21 cellular contexts compared by ENCODE assay signal in the genomic region with DNA sequence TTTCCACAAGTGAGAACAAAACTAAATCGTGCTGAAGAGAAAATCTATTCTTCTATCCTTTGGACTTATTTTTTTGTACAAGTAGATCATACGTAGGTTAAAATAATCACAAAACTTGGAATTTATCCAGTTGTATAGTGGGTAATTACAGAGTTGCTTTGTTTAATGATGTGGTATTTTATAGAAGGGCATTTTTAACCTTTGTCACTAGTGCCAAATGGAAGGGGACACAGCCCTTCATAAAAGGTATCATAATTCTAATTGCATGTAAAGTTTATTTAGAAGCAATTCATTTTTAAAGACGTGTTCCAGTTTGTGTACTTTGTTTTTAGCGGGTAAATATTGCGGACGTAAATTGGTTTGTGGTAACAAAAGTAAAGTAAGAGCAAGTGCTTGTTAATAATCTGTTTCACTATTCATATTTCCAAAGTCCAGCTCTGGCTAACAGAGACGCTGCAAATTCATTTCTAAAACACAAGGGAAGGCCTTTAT.
DNase-seq lines count a peak whose midpoint lies in the region; ATAC-seq, FAIRE-seq and TF ChIP-seq lines count a peak whose summit lies in the region.
"Had no signal": no experiment of that assay in that cellular context is flagged by ENCODE, and none has a peak within 500 bp of the region (broad histone marks: within the 10 kb centered on the region; RNA-seq: fewer than 3 reads in every experiment).

No MANE protein-coding gene starts in this region.

- FAIRE-seq in D721Med (lab: Jason Lieb, UNC): peak; percentile 6
- FAIRE-seq: A204.1, HTR-8/SVneo had no signal

- no peak overlapping the region for H2AFZ ChIP-seq in hepatocyte
- H2AFZ ChIP-seq in PC-3 (ENCODE audit: low read length): no peak overlapping the region
- H2AFZ ChIP-seq: GM23248 had no signal

- CTCF ChIA-PET in PC-3 (lab: Charles Lee): no interaction called here

- H3K4me2 ChIP-seq in hepatocyte (peak overlapping the region; percentile 21), PC-3 (ENCODE audit: low read length) (no peak overlapping the region)
- H3K4me2 ChIP-seq: SK-N-SH had no signal

- ATAC-seq in HG02571 (IDR thresholded peaks at IDR 0.05; ENCODE audit: unreplicated experiment) (no peak), PC-3 (no peak)
- ATAC-seq: Right ventricle myocardium inferior had no signal

- H3K4me1 ChIP-seq in hepatocyte (ENCODE audit: insufficient read depth): peaks cover 6% of the 10 kb centered on the region
- no peaks in the 10 kb centered on the region for H3K4me1 ChIP-seq in PC-3 (ENCODE audit: insufficient read depth, low read length)

- POLR2A ChIA-PET in PC-3 (lab: Charles Lee; ENCODE audit: unreplicated experiment): no interaction called here

- no peak for DNase-seq in D721Med (ENCODE audit: insufficient read length, low spot score)
- peak in 2 of 3 experiments; percentile 73 to 97 for DNase-seq in NCI-H1417 (lab: John Stamatoyannopoulos, UW)
- DNase-seq in NCI-H69 (lab: John Stamatoyannopoulos, UW): peak; percentile 92
- DNase-seq in hepatocyte (ENCODE audit: low spot score): no peak
- no peak for DNase-seq in PC-3
- DNase-seq in hypothalamus (lab: John Stamatoyannopoulos, UW): no peak
- DNase-seq: C1 segment of cervical spinal cord, GM23248, HCEC 1CT, Kasumi-1, NCI-H1694, NCI-H2171, NCI-H446, NCI-H82, Peyer's patch, SK-N-SH had no signal

- TF ChIP-seq CTCF in D721Med (IDR thresholded peaks at IDR 0.05; ENCODE audit: insufficient read depth, missing control alignments) (no peak), hepatocyte (IDR thresholded peaks at IDR 0.05; ENCODE audit: poor library complexity) (no peak), PC-3 (conservative IDR thresholded peaks at IDR 0.05; ENCODE audit: low read depth, low read length) (no peak)

- H3K9me3 ChIP-seq in hepatocyte (ENCODE audit: low read depth): no peaks in the 10 kb centered on the region
- H3K9me3 ChIP-seq in PC-3 (ENCODE audit: low read length): no peaks in the 10 kb centered on the region
- H3K9me3 ChIP-seq: SK-N-SH had no signal

- no peaks in the 10 kb centered on the region for H3F3A ChIP-seq in PC-3 (ENCODE audit: low read length, unreplicated experiment)

- WGBS in hepatocyte (ENCODE audit: low lambda C conversion rate, missing lambda C conversion rate): 55% methylated on average over 7 of the region's 7 CpGs

- H3K36me3 ChIP-seq in hepatocyte (replicated peaks; ENCODE audit: insufficient read depth, low read depth): no peaks in the 10 kb centered on the region
- no peaks in the 10 kb centered on the region for H3K36me3 ChIP-seq in PC-3 (ENCODE audit: low read depth, low read length)
- H3K36me3 ChIP-seq: Peyer's patch had no signal

- H3K79me2 ChIP-seq in hepatocyte: no peaks in the 10 kb centered on the region
- H3K79me2 ChIP-seq in PC-3 (ENCODE audit: low read length): no peaks in the 10 kb centered on the region

- BruUV-seq in PC-3 (replicated peaks; lab: Mats Ljungman, UMichigan): no TSS peak

- H3K27me3 ChIP-seq in hepatocyte (no peaks in the 10 kb centered on the region), PC-3 (ENCODE audit: low read length) (peaks cover 57% of the 10 kb centered on the region)
- H3K27me3 ChIP-seq: Peyer's patch had no signal

- H3K9me2 ChIP-seq in hepatocyte (replicated peaks; ENCODE audit: insufficient read depth) (no peaks in the 10 kb centered on the region), PC-3 (replicated peaks; ENCODE audit: low read length) (no peaks in the 10 kb centered on the region)
- H3K9me2 ChIP-seq: SK-N-SH had no signal

- intact Hi-C loops in PC-3 (cut with micrococcal nuclease): no loop called here

- H4K20me1 ChIP-seq in hepatocyte (ENCODE audit: insufficient read depth, poor library complexity, severe bottlenecking) (no peaks in the 10 kb centered on the region), PC-3 (ENCODE audit: low read length) (no peaks in the 10 kb centered on the region)

- no peak overlapping the region for H3K9ac ChIP-seq in PC-3 (ENCODE audit: low read length)
- H3K9ac ChIP-seq: GM23248, SK-N-SH had no signal

- H3K27ac ChIP-seq in hepatocyte (peak overlapping the region; percentile 23), PC-3 (ENCODE audit: low read length) (no peak overlapping the region)
- H3K27ac ChIP-seq: GM23248, HL-60 had no signal

- H3K4me3 ChIP-seq in hepatocyte (no peak overlapping the region), PC-3 (ENCODE audit: low read length) (no peak overlapping the region)
- H3K4me3 ChIP-seq: GM23248, Peyer's patch had no signal

Comparison
In these comparisons a context has a peak if more than half of its experiments do, and no peak if none do; other contexts are left out.
1. DNase-seq: peak in NCI-H1417 (2 of 3) and NCI-H69 (single experiment); none in D721Med (single experiment), hepatocyte (single experiment), PC-3 (single experiment) and hypothalamus (0 of 51).